In genomic region chr3:39126532-39127071, GRCh38 we compare ENCODE assay signal across 9 cellular contexts. TPM values are rescaled to one million over a fixed set of nuclear protein-coding genes. Genes with fewer than 3 reads are reported as not detected.
DNase-seq lines count a peak whose midpoint lies in the region; ATAC-seq and TF ChIP-seq lines count a peak whose summit lies in the region.
"Had no signal": no experiment of that assay in that cellular context is flagged by ENCODE, and none has a peak within 500 bp of the region (broad histone marks: within the 10 kb centered on the region; RNA-seq: fewer than 3 reads in every experiment).

No MANE protein-coding gene starts in this region.

- H3K4me3 Mint-ChIP-seq in activated CD8-positive, alpha-beta memory T cell treated with anti-CD3 and anti-CD28 coated beads, Interleukin-2, amount 10 ng/mL, durations not matched to agents 7 days and 5 days: no peak overlapping the region
- H3K4me3 Mint-ChIP-seq: activated naive CD8-positive, alpha-beta T cell had no signal

- no peak for TF ChIP-seq EP300 in tibial nerve (IDR thresholded peaks at IDR 0.05)

- no peaks in the 10 kb centered on the region for H3K9me3 ChIP-seq in tibial nerve

- no peak for TF ChIP-seq POLR2A in tibial nerve (IDR thresholded peaks at IDR 0.05)

- peak; percentile 74 for TF ChIP-seq CTCF in astrocyte of the spinal cord (IDR thresholded peaks at IDR 0.05; ENCODE audit: low read depth, low read length)
- TF ChIP-seq CTCF in tibial nerve (IDR thresholded peaks at IDR 0.05): peak; percentile 39 to 67 (median 46)

- CTCF ChIA-PET in activated CD8-positive, alpha-beta memory T cell treated with anti-CD3 and anti-CD28 coated beads, Interleukin-2, amount 10 ng/mL, durations not matched to agents 7 days and 5 days (lab: Charles Lee): interaction anchor here (0.8 to 13.0 kb wide), 17 partner anchors 9 to 252 kb away, joined by 3 to 160 read pairs (median 5); partner anchors contain the start of genes GORASP1 and TTC21A

- ATAC-seq in activated CD8-positive, alpha-beta memory T cell treated with anti-CD3 and anti-CD28 coated beads, Interleukin-2, amount 10 ng/mL, durations not matched to agents 7 days and 5 days: no peak
- ATAC-seq in HG02610 (IDR thresholded peaks at IDR 0.05; ENCODE audit: unreplicated experiment): no peak

- no peak overlapping the region for H3K27ac Mint-ChIP-seq in activated CD8-positive, alpha-beta memory T cell treated with anti-CD3 and anti-CD28 coated beads, Interleukin-2, amount 10 ng/mL, durations not matched to agents 7 days and 5 days

- 34 to 50% methylated on average over 5 to 6 of the region's 6 CpGs for WGBS in tibial nerve, 2 donors

- no peak overlapping the region for H3K4me3 ChIP-seq in astrocyte of the spinal cord (ENCODE audit: low read depth, low read length)
- H3K4me3 ChIP-seq in tibial nerve: no peak overlapping the region

- no peak overlapping the region for H3K27ac ChIP-seq in tibial nerve

- in situ Hi-C loops in astrocyte of the spinal cord (cut with HindIII; ENCODE audit: low sequenced_read_pairs): no loop called here

- H3K4me1 ChIP-seq in tibial nerve: no peaks in the 10 kb centered on the region

- H3K36me3 ChIP-seq in tibial nerve: peaks cover 0 to 31% (median 0%) of the 10 kb centered on the region in 3 donors

- no peaks in the 10 kb centered on the region for H3K27me3 ChIP-seq in tibial nerve

- no peaks in the 10 kb centered on the region for H3K36me3 Mint-ChIP-seq in activated CD8-positive, alpha-beta memory T cell treated with anti-CD3 and anti-CD28 coated beads, Interleukin-2, amount 10 ng/mL, durations not matched to agents 7 days and 5 days
- H3K36me3 Mint-ChIP-seq: activated naive CD8-positive, alpha-beta T cell had no signal

- peaks cover 8% of the 10 kb centered on the region for H3K27me3 Mint-ChIP-seq in activated CD8-positive, alpha-beta memory T cell treated with anti-CD3 and anti-CD28 coated beads, Interleukin-2, amount 10 ng/mL, durations not matched to agents 7 days and 5 days
- H3K27me3 Mint-ChIP-seq: activated naive CD8-positive, alpha-beta T cell had no signal

- no peaks in the 10 kb centered on the region for H3K9me3 Mint-ChIP-seq in activated CD8-positive, alpha-beta memory T cell treated with anti-CD3 and anti-CD28 coated beads, Interleukin-2, amount 10 ng/mL, durations not matched to agents 7 days and 5 days (ENCODE audit: low read depth)

- DNase-seq in activated CD8-positive, alpha-beta memory T cell treated with anti-CD3 and anti-CD28 coated beads, Interleukin-2, amount 50 U/mL, for 4 hours: peak; percentile 42
- DNase-seq in activated CD8-positive, alpha-beta memory T cell treated with anti-CD3 and anti-CD28 coated beads, Interleukin-2, amount 10 ng/mL, durations not matched to agents 7 days and 5 days: no peak
- DNase-seq in NCI-H2029 treated with DMSO at 0.1 percent for 48 hours (lab: John Stamatoyannopoulos, UW) (peak; percentile 69), astrocyte of the spinal cord (ENCODE audit: low read depth, low spot score) (peak; percentile 61), kidney glomerular epithelial cell (lab: John Stamatoyannopoulos, UW) (peak; percentile 10), tibial nerve (ENCODE audit: low spot score in 2 of 2) (peak in 1 of 2 donors; percentile 67), 8988T (no peak)

- peaks cover 18% of the 10 kb centered on the region for H3K4me1 Mint-ChIP-seq in activated CD8-positive, alpha-beta memory T cell treated with anti-CD3 and anti-CD28 coated beads, Interleukin-2, amount 10 ng/mL, durations not matched to agents 7 days and 5 days

RNA-seq across cellular contexts. Expression of gene TTC21A, which starts 19.1 kb away (rescaled TPM):
- total RNA-seq in activated CD8-positive, alpha-beta memory T cell treated with anti-CD3 and anti-CD28 coated beads, Interleukin-2, amount 10 ng/mL, durations not matched to agents 7 days and 5 days: 1 to 10 TPM; 1.9 to 8.3 TPM
- 10 to 100 TPM; 11.5 to 21.6 (median 12.8) TPM for total RNA-seq in tibial nerve

RNA-seq across cellular contexts. Expression of gene GORASP1, which starts 19.2 kb away (rescaled TPM):
- total RNA-seq in activated CD8-positive, alpha-beta memory T cell treated with anti-CD3 and anti-CD28 coated beads, Interleukin-2, amount 10 ng/mL, durations not matched to agents 7 days and 5 days: 10 to 100 TPM; 28.8 to 32.0 TPM
- total RNA-seq in tibial nerve: 10 to 100 TPM; 45.8 to 72.9 (median 61.9) TPM

RNA-seq across cellular contexts. Expression of gene CSRNP1, which starts 26.8 kb away (rescaled TPM):
- total RNA-seq in activated CD8-positive, alpha-beta memory T cell treated with anti-CD3 and anti-CD28 coated beads, Interleukin-2, amount 10 ng/mL, durations not matched to agents 7 days and 5 days: 10 to 100 TPM; 15.6 to 20.2 TPM
- 10 to 100 TPM; 48.3 to 72.8 (median 66.0) TPM for total RNA-seq in tibial nerve

Comparison
In these comparisons a context has a peak if more than half of its experiments do, and no peak if none do; other contexts are left out.
1. DNase-seq: peak in activated CD8-positive, alpha-beta memory T cell treated with anti-CD3 and anti-CD28 coated beads, Interleukin-2, amount 50 U/mL, for 4 hours (single experiment), NCI-H2029 treated with DMSO at 0.1 percent for 48 hours (single experiment), astrocyte of the spinal cord (single experiment) and kidney glomerular epithelial cell (single experiment); none in activated CD8-positive, alpha-beta memory T cell treated with anti-CD3 and anti-CD28 coated beads, Interleukin-2, amount 10 ng/mL, durations not matched to agents 7 days and 5 days (single experiment) and 8988T (single experiment).